In genomic region chr1:182584746-182585145, GRCh38 we compare ENCODE assay signal across 1 cellular context.
A peak's percentile ranks its signal among the peaks of the same experiment; 100 is the strongest.
TF ChIP-seq lines count a peak whose summit lies in the region.

No MANE protein-coding gene starts in this region.

TF ChIP-seq in K562, 482 proteins besides CTCF, POLR2A, EP300 and RAD21:
- TF ChIP-seq TAL1 (IDR thresholded peaks at IDR 0.05): peak; percentile 27; the same call in 1 of the 2 replicates
- no peak for TF ChIP-seq PHF20 (IDR thresholded peaks at IDR 0.05; ENCODE audit: partially characterized antibody)
- TF ChIP-seq ZC3H11A (IDR thresholded peaks at IDR 0.05; ENCODE audit: low read depth, low read length): no peak
- no peak for TF ChIP-seq NR2C1 (IDR thresholded peaks at IDR 0.05)
- TF ChIP-seq NR2C1 (tag; IDR thresholded peaks at IDR 0.05): peak; percentile 66; the same call in 1 of the 2 replicates
- TF ChIP-seq ZKSCAN8 (CRISPR knock-in tag; IDR thresholded peaks at IDR 0.05): no peak
- TF ChIP-seq CEBPG (CRISPR knock-in tag; IDR thresholded peaks at IDR 0.05): no peak
- TF ChIP-seq CEBPG (tag; conservative IDR thresholded peaks at IDR 0.05 in 1 of 2, IDR thresholded peaks at IDR 0.05 in 1 of 2): 0 out of 4 replicates have a peak, but pooled peaks of 1 of the 2 experiments have one; percentile 1
- no peak for TF ChIP-seq STAT5A (IDR thresholded peaks at IDR 0.05; ENCODE audit: borderline replicate concordance, low read length)
- no peak for TF ChIP-seq PREB (CRISPR knock-in tag; IDR thresholded peaks at IDR 0.05)
- no peak for TF ChIP-seq RAD51 (IDR thresholded peaks at IDR 0.05; ENCODE audit: borderline replicate concordance, low read depth)
- 0 out of 2 replicates have a peak, but pooled peaks have one; percentile 31 for TF ChIP-seq ZNF766 (CRISPR knock-in tag; conservative IDR thresholded peaks at IDR 0.05)
- TF ChIP-seq, protein P1, sequence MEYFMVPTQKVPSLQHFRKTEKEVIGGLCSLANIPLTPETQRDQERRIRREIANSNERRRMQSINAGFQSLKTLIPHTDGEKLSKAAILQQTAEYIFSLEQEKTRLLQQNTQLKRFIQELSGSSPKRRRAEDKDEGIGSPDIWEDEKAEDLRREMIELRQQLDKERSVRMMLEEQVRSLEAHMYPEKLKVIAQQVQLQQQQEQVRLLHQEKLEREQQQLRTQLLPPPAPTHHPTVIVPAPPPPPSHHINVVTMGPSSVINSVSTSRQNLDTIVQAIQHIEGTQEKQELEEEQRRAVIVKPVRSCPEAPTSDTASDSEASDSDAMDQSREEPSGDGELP (CRISPR knock-in tag; IDR thresholded peaks at IDR 0.05; ENCODE audit: borderline replicate concordance): no peak
- TF ChIP-seq ZNF41 (CRISPR knock-in tag; conservative IDR thresholded peaks at IDR 0.05): no peak
- no peak for TF ChIP-seq GTF2E2 (tag; IDR thresholded peaks at IDR 0.05)
- no peak for TF ChIP-seq SMAD4 (CRISPR knock-in tag; conservative IDR thresholded peaks at IDR 0.05)
- TF ChIP-seq, protein P2, sequence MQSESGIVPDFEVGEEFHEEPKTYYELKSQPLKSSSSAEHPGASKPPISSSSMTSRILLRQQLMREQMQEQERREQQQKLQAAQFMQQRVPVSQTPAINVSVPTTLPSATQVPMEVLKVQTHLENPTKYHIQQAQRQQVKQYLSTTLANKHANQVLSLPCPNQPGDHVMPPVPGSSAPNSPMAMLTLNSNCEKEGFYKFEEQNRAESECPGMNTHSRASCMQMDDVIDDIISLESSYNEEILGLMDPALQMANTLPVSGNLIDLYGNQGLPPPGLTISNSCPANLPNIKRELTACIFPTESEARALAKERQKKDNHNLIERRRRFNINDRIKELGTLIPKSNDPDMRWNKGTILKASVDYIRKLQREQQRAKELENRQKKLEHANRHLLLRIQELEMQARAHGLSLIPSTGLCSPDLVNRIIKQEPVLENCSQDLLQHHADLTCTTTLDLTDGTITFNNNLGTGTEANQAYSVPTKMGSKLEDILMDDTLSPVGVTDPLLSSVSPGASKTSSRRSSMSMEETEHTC (IDR thresholded peaks at IDR 0.05): no peak
- no peak for TF ChIP-seq ELK1 (CRISPR knock-in tag; IDR thresholded peaks at IDR 0.05)
- TF ChIP-seq SAFB (IDR thresholded peaks at IDR 0.05; ENCODE audit: borderline replicate concordance, low read depth, low read length): no peak
- TF ChIP-seq ELF2 (CRISPR knock-in tag; IDR thresholded peaks at IDR 0.05): peak; percentile 11; the same call in 1 of the 2 replicates
- TF ChIP-seq ARHGAP35 (IDR thresholded peaks at IDR 0.05; ENCODE audit: partially characterized antibody): no peak
- TF ChIP-seq JUNB (CRISPR knock-in tag; conservative IDR thresholded peaks at IDR 0.05): no peak
- no peak for TF ChIP-seq NR2C2 (CRISPR knock-in tag; IDR thresholded peaks at IDR 0.05)
- TF ChIP-seq NR2C2 (tag; IDR thresholded peaks at IDR 0.05): peak; percentile 58; the same call in 1 of the 2 replicates
- 0 out of 2 replicates have a peak, but pooled peaks have one; percentile 1 for TF ChIP-seq ATF3 (IDR thresholded peaks at IDR 0.05)
- TF ChIP-seq ATF3 (CRISPR knock-in tag; conservative IDR thresholded peaks at IDR 0.05): no peak
- TF ChIP-seq RUNX1 (IDR thresholded peaks at IDR 0.05; ENCODE audit: low read depth): no peak
- no peak for TF ChIP-seq NCOA1 (IDR thresholded peaks at IDR 0.05; ENCODE audit: low read depth)
